In the genomic region with DNA sequence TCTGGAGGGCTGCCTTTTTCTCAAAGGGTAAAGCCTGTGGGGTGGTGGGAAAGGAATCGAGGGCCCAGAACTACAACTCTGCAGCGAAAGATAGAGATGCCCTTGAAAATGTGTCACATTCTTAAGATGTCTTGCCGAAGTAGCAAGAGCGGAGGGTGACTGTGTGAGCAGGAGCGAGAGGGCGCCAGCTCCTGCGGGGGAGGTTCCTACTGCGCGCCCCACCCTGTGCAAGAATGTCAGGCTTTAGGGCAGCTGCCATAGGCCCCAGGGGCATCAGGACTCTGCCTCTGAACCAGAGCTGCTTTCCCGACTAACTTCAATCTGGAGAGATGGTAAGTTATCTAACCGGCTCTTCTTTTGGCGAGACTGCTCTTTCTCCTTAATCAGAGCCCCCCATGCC, we compare ENCODE assay signal across 10 cellular contexts.
"Had no signal": no experiment of that assay in that cellular context is flagged by ENCODE, and none has a peak within 500 bp of the region (broad histone marks: within the 10 kb centered on the region; RNA-seq: fewer than 3 reads in every experiment).

No MANE protein-coding gene starts in this region.

- H3K9me3 ChIP-seq: heart right ventricle, prostate gland had no signal

- H3K4me1 ChIP-seq: heart right ventricle, prostate gland had no signal

- H3K27me3 ChIP-seq: heart right ventricle had no signal

- H3K27ac ChIP-seq: heart right ventricle, prostate gland, SK-N-MC had no signal

- H3K4me3 ChIP-seq: heart right ventricle, prostate gland, SK-N-MC had no signal

- DNase-seq: activated CD4-positive, alpha-beta T cell treated with anti-CD3 and anti-CD28 coated beads, Interleukin-2, amount 50 U/mL, for 1 hour; activated CD8-positive, alpha-beta memory T cell treated with anti-CD3 and anti-CD28 coated beads for 24 hours; activated naive CD4-positive, alpha-beta T cell treated with Interleukin-2 at 50 U/mL for 16 hours; heart right ventricle; nucleus accumbens; right cardiac atrium; T-cell; T-helper 9 cell had no signal
